ENCODE assay signal across 8 cellular contexts in genomic region chr20:16573011-16573965, GRCh38. TPM values are rescaled to one million over a fixed set of nuclear protein-coding genes. Genes with fewer than 3 reads are reported as not detected.
A peak's percentile ranks its signal among the peaks of the same experiment; 100 is the strongest.
DNase-seq lines count a peak whose midpoint lies in the region; ATAC-seq and TF ChIP-seq lines count a peak whose summit lies in the region.

Gene KIF16B, minus strand, starts transcription at chr20:16573448. Its CDS starts 173 bp downstream, at chr20:16573275.

- H3K9me3 ChIP-seq in endodermal cell (ENCODE audit: control insufficient read depth, low read length), result no peaks in the 10 kb centered on the region

- no peak within 1 kb of the TSS for H3K27ac ChIP-seq in endodermal cell (ENCODE audit: low read depth, low read length)

- peaks cover 2% of the 10 kb centered on the region for H3K9me3 Mint-ChIP-seq in endodermal cell

- peaks cover 34% of the 10 kb centered on the region for H3K4me1 Mint-ChIP-seq in endodermal cell

- H3K27me3 Mint-ChIP-seq in endodermal cell (ENCODE audit: insufficient read depth), result no peaks in the 10 kb centered on the region

- WGBS in endodermal cell (ENCODE audit: insufficient coverage in 1 of 2, insufficient read length in 1 of 2), 2 experiments, result 13 to 49% methylated on average over 17 to 65 of the region's 65 CpGs

- peak within 1 kb of the TSS; percentile 54 for H3K9ac ChIP-seq in endodermal cell (ENCODE audit: extremely low read depth, low read length, poor library complexity, severe bottlenecking)

- H3K27ac Mint-ChIP-seq in endodermal cell, result peak within 1 kb of the TSS; percentile 92

- TF ChIP-seq CTCF in endodermal cell (conservative IDR thresholded peaks at IDR 0.05), result peak; percentile 47

- no peaks in the 10 kb centered on the region for H3K36me3 ChIP-seq in endodermal cell (ENCODE audit: control insufficient read depth, insufficient read depth, low read length)

- no peaks in the 10 kb centered on the region for H3K4me1 ChIP-seq in endodermal cell (ENCODE audit: control insufficient read depth, insufficient read depth, low read length)

- peak within 1 kb of the TSS; percentile 90 for H3K4me3 ChIP-seq in endodermal cell (ENCODE audit: low read length)

- DNase-seq in CMK (ENCODE audit: low read depth), result peak; percentile 79
- peak; percentile 64 for DNase-seq in HS-27A (ENCODE audit: low read depth)
- peak; percentile 45 for DNase-seq in NOMO-1 treated with DMSO at 0.1 percent for 48 hours (lab: John Stamatoyannopoulos, UW; ENCODE audit: unreplicated experiment)
- DNase-seq in activated CD8-positive, alpha-beta memory T cell treated with anti-CD3 and anti-CD28 coated beads, Interleukin-2, amount 50 U/mL, for 24 hours (ENCODE audit: extremely low read depth), result peak; percentile 51
- peak; percentile 99 for DNase-seq in endodermal cell
- peak; percentile 90 for DNase-seq in midbrain (lab: John Stamatoyannopoulos, UW)
- DNase-seq in stimulated activated CD8-positive, alpha-beta memory T cell treated with anti-CD3 and anti-CD28 coated beads, Interleukin-15, amount 100 ng/mL, for 4 hours (ENCODE audit: low read depth in 2 of 2), result peak; percentile 62 to 70

- peak within 1 kb of the TSS; percentile 66 for H3K4me3 Mint-ChIP-seq in endodermal cell

- H3K36me3 Mint-ChIP-seq in endodermal cell (ENCODE audit: low read depth), result no peaks in the 10 kb centered on the region

- peak; percentile 59 for ATAC-seq in GM19468 (IDR thresholded peaks at IDR 0.05; ENCODE audit: extremely low read depth, unreplicated experiment)

- no peaks in the 10 kb centered on the region for H3K27me3 ChIP-seq in endodermal cell (ENCODE audit: control insufficient read depth, insufficient read depth, low read length, poor library complexity, severe bottlenecking)

RNA-seq across cellular contexts. Expression of gene KIF16B, which starts in this region (rescaled TPM):
- total RNA-seq in endodermal cell, result 10 to 100 TPM; 17.3 to 18.8 TPM
- 8.3 TPM for polyA plus RNA-seq in endodermal cell (2013, experiment 1 of 2)
- polyA plus RNA-seq in endodermal cell (2013, experiment 2 of 2), result 7.5 TPM

Comparison
In these comparisons a context has a peak if more than half of its experiments do, and no peak if none do; other contexts are left out.
1. DNase-seq: peak in every context shown above with its lines; median percentile 99 in endodermal cell; 90 in midbrain; 79 in CMK; 66 in stimulated activated CD8-positive, alpha-beta memory T cell treated with anti-CD3 and anti-CD28 coated beads, Interleukin-15, amount 100 ng/mL, for 4 hours; 64 in HS-27A; 51 in activated CD8-positive, alpha-beta memory T cell treated with anti-CD3 and anti-CD28 coated beads, Interleukin-2, amount 50 U/mL, for 24 hours; 45 in NOMO-1 treated with DMSO at 0.1 percent for 48 hours.